Comparison of ENCODE assay signal across 1 cellular context in the genomic region with DNA sequence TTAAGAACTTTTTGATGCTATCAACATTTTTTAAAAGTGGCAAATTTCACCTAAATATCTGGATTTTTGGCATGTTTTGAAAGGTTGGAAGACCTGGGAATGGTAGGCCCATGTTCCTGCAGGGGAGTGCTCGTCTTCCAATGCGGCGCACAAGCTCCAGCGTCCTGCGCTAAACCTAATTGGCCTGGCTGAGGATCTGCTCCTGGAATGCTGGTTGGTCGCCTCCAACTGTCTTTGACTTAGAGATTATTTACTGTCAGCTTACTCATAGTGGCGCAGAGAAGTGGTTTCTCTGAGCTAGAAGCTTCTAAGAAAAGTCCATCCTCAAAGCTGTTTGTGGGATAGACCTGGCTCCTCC.
TF ChIP-seq lines count a peak whose summit lies in the region.

No MANE protein-coding gene starts in this region.

TF ChIP-seq in K562, 482 proteins besides CTCF, POLR2A, EP300 and RAD21 (continued from another document):
- TF ChIP-seq TEAD4 (IDR thresholded peaks at IDR 0.05; ENCODE audit: low read length) = peak; percentile 3; the same call in 1 of the 2 replicates
- TF ChIP-seq TEAD4 (CRISPR knock-in tag; IDR thresholded peaks at IDR 0.05; ENCODE audit: borderline replicate concordance) = no peak
